Comparison of ENCODE assay signal across 12 cellular contexts in genomic region chr20:33531047-33531877, GRCh38. TPM values are rescaled to one million over a fixed set of nuclear protein-coding genes. Genes with fewer than 3 reads are reported as not detected.
A peak's percentile ranks its signal among the peaks of the same experiment; 100 is the strongest.
DNase-seq lines count a peak whose midpoint lies in the region; ATAC-seq, FAIRE-seq and TF ChIP-seq lines count a peak whose summit lies in the region.
"Had no signal": no experiment of that assay in that cellular context is flagged by ENCODE, and none has a peak within 500 bp of the region (broad histone marks: within the 10 kb centered on the region; RNA-seq: fewer than 3 reads in every experiment).

No MANE protein-coding gene starts in this region.

- peak overlapping the region; percentile 97 for H3K18ac ChIP-seq in IMR-90 (ENCODE audit: low read depth, low read length)

- H3K9me1 ChIP-seq in IMR-90 (ENCODE audit: insufficient read depth, low read length), result peaks cover 17% of the 10 kb centered on the region

- peak; percentile 18 for DNase-seq in AG09319 (ENCODE audit: extremely low read depth, low read depth)
- DNase-seq in IMR-90, result peak; percentile 51
- no peak for DNase-seq in chondrocyte (ENCODE audit: low spot score)
- DNase-seq in HTR-8/SVneo (ENCODE audit: insufficient read length, low spot score), result no peak
- no peak for DNase-seq in MCF 10A (ENCODE audit: unreplicated experiment)
- DNase-seq: activated T-cell treated with anti-CD3 and anti-CD28 coated beads, Interleukin-2, amount 50 U/mL, for 1 hour; CD8-positive, alpha-beta T cell; dermis blood vessel endothelial cell had no signal

- no peaks in the 10 kb centered on the region for H4K20me1 ChIP-seq in IMR-90 (ENCODE audit: insufficient read depth, low read length)

- peak; percentile 74 for ATAC-seq in IMR-90 (ENCODE audit: low read depth)
- ATAC-seq in HG02759 (IDR thresholded peaks at IDR 0.05; ENCODE audit: unreplicated experiment), result no peak
- no peak for ATAC-seq in HG03469 (IDR thresholded peaks at IDR 0.05; ENCODE audit: unreplicated experiment)
- ATAC-seq: CD8-positive, alpha-beta T cell had no signal

- H3K4me2 ChIP-seq in IMR-90 (ENCODE audit: low read depth, low read length), result peak overlapping the region; percentile 99

- H4K91ac ChIP-seq in IMR-90 (ENCODE audit: insufficient read depth, low read depth, low read length), result peak overlapping the region; percentile 54

- H3K4me1 ChIP-seq in IMR-90 (ENCODE audit: control insufficient read depth, insufficient read depth, low read length) (peaks cover 21% of the 10 kb centered on the region), muscle layer of colon (ENCODE audit: insufficient read depth, low read length) (peaks cover 40% of the 10 kb centered on the region)

- H3K27ac ChIP-seq in IMR-90 (ENCODE audit: insufficient read depth, low read length), result peak overlapping the region; percentile 56; the same call in 1 of the 2 replicates
- H3K27ac ChIP-seq in muscle layer of colon (ENCODE audit: low read depth, low read length), result peak overlapping the region; percentile 52

- peak overlapping the region; percentile 8 to 70; a peak in 2 of 4 replicates for H4K8ac ChIP-seq in IMR-90 (ENCODE audit: low read depth in 2 of 2, low read length in 2 of 2)

- H3K9ac ChIP-seq in IMR-90 (ENCODE audit: low read depth, low read length) (peak overlapping the region; percentile 3; the same call in 1 of the 2 replicates), muscle layer of colon (ENCODE audit: low read length) (no peak overlapping the region)

- POLR2A ChIA-PET in IMR-90 (lab: Charles Lee; ENCODE audit: unreplicated experiment), result no interaction called here
- POLR2A ChIA-PET in MCF 10A (lab: Yijun Ruan, JAX), result interaction anchor here (0.6 to 1.6 kb wide), 6 partner anchors 9 to 295 kb away, joined by 3 to 6 read pairs (median 4); no protein-coding TSS in a partner anchor

- peak overlapping the region; percentile 24; the same call in 1 of the 2 replicates for H2BK20ac ChIP-seq in IMR-90 (ENCODE audit: low read depth, low read length)

- CTCF ChIA-PET in IMR-90 (lab: Yijun Ruan, JAX) (no interaction called here), MCF 10A (lab: Yijun Ruan, JAX) (interaction anchor here (0.6 kb wide), 2 partner anchors 9 to 19 kb away, joined by 3 to 6 read pairs; no protein-coding TSS in a partner anchor)

- H3K23ac ChIP-seq in IMR-90 (ENCODE audit: low read depth, low read length), result peak overlapping the region; percentile 58

- no CpG with 5 or more reads among the region's 6 CpGs for WGBS in IMR-90 (ENCODE audit: extremely low coverage in 2 of 2, insufficient read length in 1 of 2), 2 experiments

- BruUV-seq in IMR-90 (replicated peaks; lab: Mats Ljungman, UMichigan), result no TSS peak
- no TSS peak for BruUV-seq in MCF 10A (replicated peaks; lab: Mats Ljungman, UMichigan)

- H3K4me1 Mint-ChIP-seq in chondrocyte (ENCODE audit: low read depth), result peaks cover 33% of the 10 kb centered on the region
- peaks cover 16% of the 10 kb centered on the region for H3K4me1 Mint-ChIP-seq in MCF 10A (ENCODE audit: insufficient read depth, unreplicated experiment)

- intact Hi-C loops in IMR-90 (cut with micrococcal nuclease) (loop anchor here (5.0 kb wide), 1 partner anchor 39 kb away; the partner anchor contains the start of gene CBFA2T2), MCF 10A (cut with micrococcal nuclease) (no loop called here)

- H4K5ac ChIP-seq in IMR-90 (ENCODE audit: low read depth, low read length), result peak overlapping the region; percentile 93; the same call in 1 of the 2 replicates

- H3K9me3 ChIP-seq in IMR-90 (ENCODE audit: control insufficient read depth, insufficient read depth, low read length) (no peaks in the 10 kb centered on the region), muscle layer of colon (ENCODE audit: low read length) (no peaks in the 10 kb centered on the region)

- peak overlapping the region; percentile 73 for H3K4ac ChIP-seq in IMR-90 (ENCODE audit: low read depth, low read length)

- no peak overlapping the region for H2AK9ac ChIP-seq in IMR-90 (replicated peaks; ENCODE audit: low read depth, low read length, poor library complexity)

- H3K36me3 ChIP-seq in IMR-90 (ENCODE audit: control insufficient read depth, insufficient read depth, low read length), result no peaks in the 10 kb centered on the region
- no peaks in the 10 kb centered on the region for H3K36me3 ChIP-seq in muscle layer of colon (ENCODE audit: insufficient read depth, low read length)

- H3K27me3 Mint-ChIP-seq in chondrocyte (ENCODE audit: low read depth) (no peaks in the 10 kb centered on the region), MCF 10A (ENCODE audit: insufficient read depth, unreplicated experiment) (no peaks in the 10 kb centered on the region)

- no peak for FAIRE-seq in HTR-8/SVneo (lab: Jason Lieb, UNC)
- FAIRE-seq: GM12892 had no signal

- in situ Hi-C loops in IMR-90 (cut with MboI; ENCODE audit: low sequenced_read_pairs), result no loop called here

- H2AFZ ChIP-seq in IMR-90 (replicated peaks; ENCODE audit: low read length, poor library complexity), result no peak overlapping the region

- H3K4me3 Mint-ChIP-seq in chondrocyte (ENCODE audit: unreplicated experiment) (no peak overlapping the region), MCF 10A (ENCODE audit: unreplicated experiment) (no peak overlapping the region)
- H3K4me3 Mint-ChIP-seq: CD8-positive, alpha-beta T cell had no signal

- peaks cover 20 to 58% of the 10 kb centered on the region in 2 experiments; a peak in 3 of 4 replicates for H3K79me1 ChIP-seq in IMR-90 (ENCODE audit: low read depth in 1 of 2, low read length in 2 of 2)

- peak overlapping the region; percentile 26; the same call in 1 of the 2 replicates for H3K56ac ChIP-seq in IMR-90 (ENCODE audit: extremely low read depth, insufficient read depth, low read length)

- no peak overlapping the region for H2BK15ac ChIP-seq in IMR-90 (ENCODE audit: low read depth, low read length)

- peak overlapping the region; percentile 80 for H3K14ac ChIP-seq in IMR-90 (replicated peaks; ENCODE audit: low read depth, low read length)

- H3K27me3 ChIP-seq in IMR-90 (ENCODE audit: control insufficient read depth, insufficient read depth, low read length) (no peaks in the 10 kb centered on the region), muscle layer of colon (ENCODE audit: control insufficient read depth in 1 of 2, insufficient read depth in 2 of 2, low read length in 2 of 2) (no peaks in the 10 kb centered on the region)

- H3K9me3 Mint-ChIP-seq in chondrocyte (ENCODE audit: low read depth), result no peaks in the 10 kb centered on the region
- H3K9me3 Mint-ChIP-seq in MCF 10A (ENCODE audit: unreplicated experiment), result no peaks in the 10 kb centered on the region
- H3K9me3 Mint-ChIP-seq: CD8-positive, alpha-beta T cell had no signal

- H3K4me3 ChIP-seq in IMR-90 (ENCODE audit: insufficient read depth, low read depth, low read length), result peak overlapping the region; percentile 26; the same call in 1 of the 2 replicates
- H3K4me3 ChIP-seq in muscle layer of colon (ENCODE audit: low read depth in 1 of 2, low read length in 2 of 2), result peak overlapping the region in 1 of 2 donors; percentile 33

- H2BK5ac ChIP-seq in IMR-90 (ENCODE audit: low read depth, low read length, poor library complexity, severe bottlenecking), result peak overlapping the region; percentile 56

- H3K27ac Mint-ChIP-seq in chondrocyte (ENCODE audit: unreplicated experiment) (peak overlapping the region; percentile 84), MCF 10A (ENCODE audit: low read depth, unreplicated experiment) (no peak overlapping the region)

- TF ChIP-seq CTCF in AG09319 (IDR thresholded peaks at IDR 0.05; ENCODE audit: low read depth, low read length) (no peak), IMR-90 (conservative IDR thresholded peaks at IDR 0.05; ENCODE audit: low read depth, low read length) (no peak), chondrocyte (IDR thresholded peaks at IDR 0.05) (no peak), MCF 10A (IDR thresholded peaks at IDR 0.05; ENCODE audit: unreplicated experiment) (no peak)

- dilution Hi-C loops in IMR-90 (cut with HindIII; ENCODE audit: low sequenced_read_pairs, unreplicated experiment), result no loop called here

- H2BK120ac ChIP-seq in IMR-90 (ENCODE audit: low read depth, low read length), result peak overlapping the region; percentile 48; the same call in 1 of the 2 replicates

- H2AK5ac ChIP-seq in IMR-90 (ENCODE audit: low read depth, low read length), result peak overlapping the region; percentile 32

- H3K36me3 Mint-ChIP-seq in chondrocyte (ENCODE audit: low read depth) (no peaks in the 10 kb centered on the region), MCF 10A (ENCODE audit: insufficient read depth, unreplicated experiment) (no peaks in the 10 kb centered on the region)

- TF ChIP-seq POLR2A in IMR-90 (IDR thresholded peaks at IDR 0.05; ENCODE audit: low read depth, low read length), result no peak

- TF ChIP-seq RAD21 in IMR-90 (IDR thresholded peaks at IDR 0.05; ENCODE audit: low read length), result no peak

TF ChIP-seq in IMR-90, 13 proteins besides CTCF, POLR2A, EP300 and RAD21:
- TF ChIP-seq RFX5 (IDR thresholded peaks at IDR 0.05; ENCODE audit: low read depth, low read length), result no peak
- no peak for TF ChIP-seq MAFK (IDR thresholded peaks at IDR 0.05; ENCODE audit: low read depth, low read length)
- TF ChIP-seq SMC3 (IDR thresholded peaks at IDR 0.05; ENCODE audit: low read depth, low read length), result no peak
- TF ChIP-seq MXI1 (IDR thresholded peaks at IDR 0.05; ENCODE audit: borderline replicate concordance, low read depth, low read length), result no peak
- TF ChIP-seq FOS (IDR thresholded peaks at IDR 0.05; ENCODE audit: low read depth, low read length), result no peak

RNA-seq across cellular contexts. Expression of gene CBFA2T2, which starts 41.4 kb away (rescaled TPM):
- total RNA-seq in IMR-90 (2012; rRNA removed), result 3.3 and 3.8 TPM in 2 replicates
- 6.2 and 6.3 TPM in 2 replicates for polyA plus RNA-seq in IMR-90 (2012; rRNA removed)
- polyA plus RNA-seq in IMR-90 (2012; cell fraction: cytosol; rRNA removed), result 4.9 and 6.7 TPM in 2 replicates
- polyA plus RNA-seq in IMR-90 (2012; cell fraction: nucleus; rRNA removed; ENCODE audit: low replicate concordance), result 25.6 and 26.9 TPM in 2 replicates
- total RNA-seq in chondrocyte, result 14.7 to 23.6 TPM (median 23.5 TPM) in 3 replicates
- 15.4 and 17.3 TPM in 2 replicates for total RNA-seq in MCF 10A (2022)

Comparison
In these comparisons a context has a peak if more than half of its experiments do, and no peak if none do; other contexts are left out.
1. DNase-seq: peak in AG09319 (single experiment) and IMR-90 (single experiment); none in chondrocyte (single experiment), HTR-8/SVneo (single experiment) and MCF 10A (single experiment).